Comparison of ENCODE assay signal across 11 cellular contexts in genomic region chr3:196694202-196694638, GRCh38. TPM values are rescaled to one million over a fixed set of nuclear protein-coding genes. Genes with fewer than 3 reads are reported as not detected.
DNase-seq lines count a peak whose midpoint lies in the region; ATAC-seq and TF ChIP-seq lines count a peak whose summit lies in the region.
"Had no signal": no experiment of that assay in that cellular context is flagged by ENCODE, and none has a peak within 500 bp of the region (broad histone marks: within the 10 kb centered on the region; RNA-seq: fewer than 3 reads in every experiment).

No MANE protein-coding gene starts in this region.

- no peak overlapping the region for H3K4me3 ChIP-seq in mesenchymal stem cell (ENCODE audit: insufficient read depth in 1 of 2, low read depth in 1 of 2, low read length in 2 of 2)
- no peak overlapping the region for H3K4me3 ChIP-seq in Karpas-422 (ENCODE audit: low read length)
- H3K4me3 ChIP-seq: psoas muscle had no signal

- no peak overlapping the region for H3K14ac ChIP-seq in mesenchymal stem cell (ENCODE audit: low read length in 2 of 2)

- H3K4me3 Mint-ChIP-seq in activated CD8-positive, alpha-beta T cell treated with anti-CD3 and anti-CD28 coated beads for 36 hours = no peak overlapping the region

- H3K79me2 ChIP-seq in Karpas-422 (ENCODE audit: low read length) = no peaks in the 10 kb centered on the region

- no peak overlapping the region for H2AK5ac ChIP-seq in mesenchymal stem cell (ENCODE audit: low read length, severe bottlenecking)

- peak overlapping the region; percentile 34 for H4K91ac ChIP-seq in mesenchymal stem cell (ENCODE audit: low read length)

- CTCF ChIA-PET in activated CD8-positive, alpha-beta T cell treated with anti-CD3 and anti-CD28 coated beads for 36 hours (lab: Charles Lee) = interaction anchor here (0.7 to 11.3 kb wide), 8 partner anchors 10 to 189 kb away, joined by 3 to 310 read pairs (median 4); no protein-coding TSS in a partner anchor

- peaks cover 0 to 5% of the 10 kb centered on the region in 2 experiments for H3K27me3 ChIP-seq in mesenchymal stem cell (ENCODE audit: control insufficient read depth in 1 of 2, insufficient read depth in 1 of 2, low read length in 2 of 2)
- H3K27me3 ChIP-seq in Karpas-422 (ENCODE audit: low read length) = no peaks in the 10 kb centered on the region

- peak; percentile 45 for ATAC-seq in activated CD8-positive, alpha-beta T cell treated with anti-CD3 and anti-CD28 coated beads for 36 hours
- no peak for ATAC-seq in GM18868 (IDR thresholded peaks at IDR 0.05; ENCODE audit: unreplicated experiment)
- ATAC-seq: psoas muscle had no signal

- no peaks in the 10 kb centered on the region for H3K9me3 ChIP-seq in mesenchymal stem cell (ENCODE audit: control insufficient read depth, low read length)
- no peaks in the 10 kb centered on the region for H3K9me3 ChIP-seq in Karpas-422 (ENCODE audit: low read length)
- H3K9me3 ChIP-seq: psoas muscle had no signal

- no peaks in the 10 kb centered on the region for H3K9me2 ChIP-seq in Karpas-422 (replicated peaks; ENCODE audit: insufficient read depth, low read length)

- DNase-seq in DMS 273 (lab: John Stamatoyannopoulos, UW; ENCODE audit: unreplicated experiment) (peak; percentile 52), DMS 273 treated with DMSO at 0.1 percent for 48 hours (lab: John Stamatoyannopoulos, UW) (no peak), LHCN-M2 (ENCODE audit: low read depth) (peak; percentile 43), mesenchymal stem cell (no peak), Karpas-422 (no peak), SIG-M5 treated with dmso at 0.1 percent for 504 hours (lab: John Stamatoyannopoulos, UW; ENCODE audit: unreplicated experiment) (no peak)
- DNase-seq in activated CD8-positive, alpha-beta T cell treated with anti-CD3 and anti-CD28 coated beads for 36 hours = peak; percentile 39
- DNase-seq: MM.1S, psoas muscle had no signal

- H3K4me1 ChIP-seq in mesenchymal stem cell (ENCODE audit: control insufficient read depth, insufficient read depth, low read depth, low read length) = peaks cover 5% of the 10 kb centered on the region
- peaks cover 16% of the 10 kb centered on the region for H3K4me1 ChIP-seq in Karpas-422 (ENCODE audit: low read length)
- H3K4me1 ChIP-seq: psoas muscle had no signal

- no peak overlapping the region for H2BK120ac ChIP-seq in mesenchymal stem cell (ENCODE audit: low read depth, low read length)

- H3K27ac ChIP-seq in mesenchymal stem cell (ENCODE audit: low read length, poor library complexity, severe bottlenecking) = no peak overlapping the region
- no peak overlapping the region for H3K27ac ChIP-seq in Karpas-422 (ENCODE audit: low read length)
- H3K27ac ChIP-seq: 22Rv1, psoas muscle had no signal

- H3K27me3 Mint-ChIP-seq in activated CD8-positive, alpha-beta T cell treated with anti-CD3 and anti-CD28 coated beads for 36 hours = no peaks in the 10 kb centered on the region

- no peak overlapping the region for H3K9ac ChIP-seq in mesenchymal stem cell (ENCODE audit: low read length)
- H3K9ac ChIP-seq in Karpas-422 (ENCODE audit: low read length) = no peak overlapping the region

- peak overlapping the region; percentile 38 for H4K8ac ChIP-seq in mesenchymal stem cell (ENCODE audit: low read length)

- H3K23ac ChIP-seq in mesenchymal stem cell (ENCODE audit: low read length in 2 of 2) = no peak overlapping the region

- H2AFZ ChIP-seq in mesenchymal stem cell (ENCODE audit: low read depth, low read length) = no peak overlapping the region
- H2AFZ ChIP-seq in Karpas-422 (ENCODE audit: low read length) = no peak overlapping the region

- no peaks in the 10 kb centered on the region for H3K36me3 Mint-ChIP-seq in activated CD8-positive, alpha-beta T cell treated with anti-CD3 and anti-CD28 coated beads for 36 hours (ENCODE audit: low read depth)

- no peak overlapping the region for H2BK5ac ChIP-seq in mesenchymal stem cell (ENCODE audit: low read depth, low read length, poor library complexity, severe bottlenecking)

- peak overlapping the region; percentile 57 for H3K27ac Mint-ChIP-seq in activated CD8-positive, alpha-beta T cell treated with anti-CD3 and anti-CD28 coated beads for 36 hours

- WGBS in mesenchymal stem cell = 83% methylated on average over 1 of the region's 1 CpG

- POLR2A ChIA-PET in activated CD8-positive, alpha-beta T cell treated with anti-CD3 and anti-CD28 coated beads for 36 hours (lab: Charles Lee) = interaction anchor here (0.7 to 1.0 kb wide), 2 partner anchors 14 to 148 kb away, joined by 3 to 5 read pairs; no protein-coding TSS in a partner anchor

- no peaks in the 10 kb centered on the region for H3K9me3 Mint-ChIP-seq in activated CD8-positive, alpha-beta T cell treated with anti-CD3 and anti-CD28 coated beads for 36 hours

- no peak overlapping the region for H3K4me2 ChIP-seq in mesenchymal stem cell (ENCODE audit: low read length, poor library complexity, severe bottlenecking)
- no peak overlapping the region for H3K4me2 ChIP-seq in Karpas-422 (ENCODE audit: low read depth, low read length, poor library complexity, severe bottlenecking)

- H2BK15ac ChIP-seq in mesenchymal stem cell (ENCODE audit: low read depth, poor library complexity, severe bottlenecking) = no peak overlapping the region

- no peak overlapping the region for H3K4ac ChIP-seq in mesenchymal stem cell (ENCODE audit: low read depth in 1 of 2, low read length in 2 of 2)

- no peaks in the 10 kb centered on the region for H3K79me1 ChIP-seq in mesenchymal stem cell (replicated peaks; ENCODE audit: low read length, poor library complexity, severe bottlenecking)

- peak; percentile 37 for TF ChIP-seq CTCF in activated CD8-positive, alpha-beta T cell treated with anti-CD3 and anti-CD28 coated beads for 36 hours (IDR thresholded peaks at IDR 0.05)

- H2BK12ac ChIP-seq in mesenchymal stem cell (ENCODE audit: low read length in 2 of 2) = peak overlapping the region in 1 of 2 experiments; percentile 43

- intact Hi-C loops in activated CD8-positive, alpha-beta T cell treated with anti-CD3 and anti-CD28 coated beads for 36 hours (cut with micrococcal nuclease) = no loop called here

- peaks cover 5% of the 10 kb centered on the region for H3K4me1 Mint-ChIP-seq in activated CD8-positive, alpha-beta T cell treated with anti-CD3 and anti-CD28 coated beads for 36 hours (ENCODE audit: low read depth)

- H4K20me1 ChIP-seq in Karpas-422 (ENCODE audit: insufficient read depth, low read depth, low read length) = no peaks in the 10 kb centered on the region

- H3K36me3 ChIP-seq in mesenchymal stem cell (ENCODE audit: control insufficient read depth in 1 of 2, insufficient read depth in 2 of 2, low read depth in 1 of 2, low read length in 2 of 2) (no peaks in the 10 kb centered on the region), Karpas-422 (ENCODE audit: insufficient read depth, low read length) (no peaks in the 10 kb centered on the region)

- H3K18ac ChIP-seq in mesenchymal stem cell (ENCODE audit: low read depth in 1 of 2, low read length in 2 of 2) = no peak overlapping the region

RNA-seq across cellular contexts. Expression of gene CEP19, which starts 17.8 kb away (rescaled TPM):
- total RNA-seq in LHCN-M2 (2014; rRNA removed) = 4.4 and 4.5 TPM in 2 replicates
- polyA plus RNA-seq in LHCN-M2 (2012) = 1.7 TPM
- 1 to 10 TPM; 5.2 to 5.5 TPM for total RNA-seq in activated CD8-positive, alpha-beta T cell treated with anti-CD3 and anti-CD28 coated beads for 36 hours
- polyA plus RNA-seq in mesenchymal stem cell (2013, experiment 1 of 2) = 4.8 TPM
- 4.4 TPM for polyA plus RNA-seq in mesenchymal stem cell (2013, experiment 2 of 2)
- total RNA-seq in Karpas-422 (2014; rRNA removed; shearing (Covaris generic); ENCODE audit: low replicate concordance) = 2.6 and 4.0 TPM in 2 replicates

RNA-seq across cellular contexts. Expression of gene PIGX, which starts 18.0 kb away (rescaled TPM):
- 26.4 and 31.9 TPM in 2 replicates for total RNA-seq in LHCN-M2 (2014; rRNA removed)
- 10.0 TPM for polyA plus RNA-seq in LHCN-M2 (2012)
- 10 to 100 TPM; 43.7 to 47.1 TPM for total RNA-seq in activated CD8-positive, alpha-beta T cell treated with anti-CD3 and anti-CD28 coated beads for 36 hours
- 16.8 TPM for polyA plus RNA-seq in mesenchymal stem cell (2013, experiment 1 of 2)
- 17.1 TPM for polyA plus RNA-seq in mesenchymal stem cell (2013, experiment 2 of 2)
- total RNA-seq in Karpas-422 (2014; rRNA removed; shearing (Covaris generic); ENCODE audit: low replicate concordance) = 51.3 and 55.6 TPM in 2 replicates

RNA-seq across cellular contexts. Expression of gene PAK2, which starts 45.4 kb away (rescaled TPM):
- 37.8 and 45.8 TPM in 2 replicates for total RNA-seq in LHCN-M2 (2014; rRNA removed)
- 35.4 TPM for polyA plus RNA-seq in LHCN-M2 (2012)
- total RNA-seq in activated CD8-positive, alpha-beta T cell treated with anti-CD3 and anti-CD28 coated beads for 36 hours = 10 to 100 TPM; 79.4 to 81.2 TPM
- 35.0 TPM for polyA plus RNA-seq in mesenchymal stem cell (2013, experiment 1 of 2)
- 35.8 TPM for polyA plus RNA-seq in mesenchymal stem cell (2013, experiment 2 of 2)
- total RNA-seq in Karpas-422 (2014; rRNA removed; shearing (Covaris generic); ENCODE audit: low replicate concordance) = 87.0 and 102 TPM in 2 replicates

RNA-seq across cellular contexts. Expression of gene NRROS, which starts 54.7 kb away (rescaled TPM):
- 1.0 and 2.5 TPM in 2 replicates for total RNA-seq in LHCN-M2 (2014; rRNA removed)
- 0.73 TPM for polyA plus RNA-seq in LHCN-M2 (2012)
- total RNA-seq in activated CD8-positive, alpha-beta T cell treated with anti-CD3 and anti-CD28 coated beads for 36 hours = 10 to 100 TPM; 24.2 to 26.5 TPM
- 0.35 TPM for polyA plus RNA-seq in mesenchymal stem cell (2013, experiment 1 of 2)
- polyA plus RNA-seq in mesenchymal stem cell (2013, experiment 2 of 2) = 0.37 TPM
- total RNA-seq in Karpas-422 (2014; rRNA removed; shearing (Covaris generic); ENCODE audit: low replicate concordance) = 0.52 and 1.0 TPM in 2 replicates

Comparison
In these comparisons a context has a peak if more than half of its experiments do, and no peak if none do; other contexts are left out.
1. DNase-seq: peak in DMS 273 (single experiment), LHCN-M2 (single experiment) and activated CD8-positive, alpha-beta T cell treated with anti-CD3 and anti-CD28 coated beads for 36 hours (single experiment); none in DMS 273 treated with DMSO at 0.1 percent for 48 hours (single experiment), mesenchymal stem cell (single experiment), Karpas-422 (single experiment) and SIG-M5 treated with dmso at 0.1 percent for 504 hours (single experiment).